14 cellular contexts compared by ENCODE assay signal in the genomic region with DNA sequence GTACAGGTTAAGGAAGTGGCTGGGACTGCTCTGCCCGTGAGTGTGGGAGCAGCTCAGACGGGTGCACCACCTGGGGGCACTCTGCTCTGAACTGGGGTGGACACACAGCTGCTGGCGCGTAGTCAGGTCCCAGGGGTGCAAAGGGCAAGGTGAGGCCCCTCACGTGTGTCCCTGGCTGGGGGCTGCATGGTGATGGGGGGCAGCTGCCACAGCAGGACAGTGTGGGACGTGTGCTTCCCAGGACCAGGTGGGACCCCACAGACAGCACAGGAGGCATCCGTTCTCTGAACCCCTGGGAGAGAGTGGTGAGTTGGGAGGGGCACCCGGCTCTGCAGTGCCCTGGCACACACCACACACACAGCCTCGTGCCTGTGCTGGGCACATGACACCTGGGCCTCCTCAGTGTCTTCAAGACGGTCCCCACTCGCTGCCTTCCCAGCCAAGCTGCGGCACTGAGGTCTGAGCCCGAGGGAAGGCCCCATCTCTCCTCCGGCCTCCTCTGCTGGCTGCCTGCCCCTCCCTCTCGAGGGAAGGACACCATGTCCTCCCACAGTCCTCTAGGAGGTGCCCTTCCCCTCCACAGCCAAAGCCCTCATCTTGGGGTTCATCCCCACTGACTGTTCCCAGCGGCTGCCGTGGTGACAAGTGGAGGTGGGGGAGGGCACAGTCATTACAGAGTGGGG. TPM values are rescaled to one million over a fixed set of nuclear protein-coding genes. Genes with fewer than 3 reads are reported as not detected.
A peak's percentile ranks its signal among the peaks of the same experiment; 100 is the strongest.
DNase-seq lines count a peak whose midpoint lies in the region; ATAC-seq, FAIRE-seq and TF ChIP-seq lines count a peak whose summit lies in the region.
"Had no signal": no experiment of that assay in that cellular context is flagged by ENCODE, and none has a peak within 500 bp of the region (broad histone marks: within the 10 kb centered on the region; RNA-seq: fewer than 3 reads in every experiment).

No MANE protein-coding gene starts in this region.

- in situ Hi-C loops in G401 (cut with HindIII; ENCODE audit: low sequenced_read_pairs), result no loop called here

- no peak overlapping the region for H3T11ph ChIP-seq in H9 (ENCODE audit: low read length)

- no peaks in the 10 kb centered on the region for H3K36me3 ChIP-seq in bronchial epithelial cell (ENCODE audit: control insufficient read depth, insufficient read depth, low read length)

- no peak overlapping the region for H3K18ac ChIP-seq in H9 (ENCODE audit: insufficient read length, low read depth, low read length)

- H3K27ac Mint-ChIP-seq in H9, result no peak overlapping the region
- H3K27ac Mint-ChIP-seq: HFFc6, progenitor cell of endocrine pancreas had no signal

- H3K4me1 ChIP-seq in H9 (ENCODE audit: insufficient read depth, low read length), result no peaks in the 10 kb centered on the region; the same call in 1 of the 2 replicates

- H3K4me1 Mint-ChIP-seq in H9, result peaks cover 5 to 9% of the 10 kb centered on the region in 2 experiments

- no peak overlapping the region for H2AFZ ChIP-seq in H9 (ENCODE audit: low read length)

- peak; percentile 80 for FAIRE-seq in bronchial epithelial cell (lab: Jason Lieb, UNC)

- no peak overlapping the region for H3K4me2 ChIP-seq in H9 (ENCODE audit: insufficient read depth, insufficient read length, low read length)

- no peak overlapping the region for H2BK15ac ChIP-seq in H9 (ENCODE audit: low read depth, low read length)

- H3K9me3 Mint-ChIP-seq in H9, result no peaks in the 10 kb centered on the region
- H3K9me3 Mint-ChIP-seq: HFFc6 had no signal

- no peak overlapping the region for H2AK5ac ChIP-seq in H9 (ENCODE audit: insufficient read length, low read length)

- H2BK5ac ChIP-seq in H9 (ENCODE audit: insufficient read length, low read length), result no peak overlapping the region

- TF ChIP-seq CTCF in H9 (conservative IDR thresholded peaks at IDR 0.05), result peak; percentile 47
- TF ChIP-seq CTCF in bronchial epithelial cell (IDR thresholded peaks at IDR 0.05; ENCODE audit: insufficient read depth, low read length, severe bottlenecking), result no peak

- no peaks in the 10 kb centered on the region for H3K79me2 ChIP-seq in H9 (ENCODE audit: insufficient read depth, low read length)

- no peak overlapping the region for H3K4me3 Mint-ChIP-seq in H9
- H3K4me3 Mint-ChIP-seq: HFFc6 had no signal

- no peak overlapping the region for H3K27ac ChIP-seq in H9 (ENCODE audit: insufficient read length, low read depth, low read length)
- H3K27ac ChIP-seq: RWPE1 had no signal

- H4K91ac ChIP-seq in H9 (ENCODE audit: insufficient read length, low read depth, low read length), result no peak overlapping the region

- ATAC-seq in sciatic nerve (peak; percentile 24), GM21447 (IDR thresholded peaks at IDR 0.05; ENCODE audit: unreplicated experiment) (no peak)

- no peaks in the 10 kb centered on the region for H3K79me1 ChIP-seq in H9 (ENCODE audit: insufficient read depth, low read depth, low read length, poor library complexity, severe bottlenecking)

- no peak overlapping the region for H4K8ac ChIP-seq in H9 (replicated peaks; ENCODE audit: insufficient read length, low read depth, low read length)

- H3K56ac ChIP-seq in H9 (ENCODE audit: insufficient read length, low read depth, low read length), result no peak overlapping the region

- no peaks in the 10 kb centered on the region for H3K27me3 ChIP-seq in H9 (ENCODE audit: insufficient read depth, low read length)
- H3K27me3 ChIP-seq in bronchial epithelial cell (ENCODE audit: control insufficient read depth, insufficient read depth, low read length), result no peaks in the 10 kb centered on the region

- H2BK20ac ChIP-seq in H9 (ENCODE audit: low read depth, low read length, poor library complexity, severe bottlenecking), result no peak overlapping the region

- no CpG with 5 or more reads among the region's 17 CpGs for WGBS in H9 (ENCODE audit: extremely low coverage, insufficient read length, low lambda C conversion rate)

- H3K36me3 Mint-ChIP-seq in H9 (ENCODE audit: insufficient read depth in 1 of 3, low read depth in 3 of 3), result peaks cover 2 to 8% (median 8%) of the 10 kb centered on the region in 3 experiments

- no peak overlapping the region for H2BK12ac ChIP-seq in H9 (ENCODE audit: insufficient read length, low read depth, low read length)

- H3K4me3 ChIP-seq in bronchial epithelial cell (ENCODE audit: low read depth, low read length), result no peak overlapping the region

- no peaks in the 10 kb centered on the region for H4K20me1 ChIP-seq in H9 (ENCODE audit: control insufficient read depth, insufficient read depth, insufficient read length)

- H3K14ac ChIP-seq in H9 (ENCODE audit: insufficient read depth, low read length), result no peak overlapping the region; the same call in 1 of the 2 replicates

- DNase-seq in H9, result no peak
- DNase-seq in activated CD4-positive, alpha-beta T cell treated with anti-CD3 and anti-CD28 coated beads for 48 hours, result peak; percentile 41
- DNase-seq in bronchial epithelial cell (ENCODE audit: low read depth), result no peak
- no peak for DNase-seq in sciatic nerve (ENCODE audit: low spot score)
- DNase-seq in NCI-H146 (lab: John Stamatoyannopoulos, UW), result no peak
- DNase-seq in G401 (ENCODE audit: low spot score), result no peak
- no peak for DNase-seq in NCI-H524 treated with DMSO at 0.1 percent for 48 hours (lab: John Stamatoyannopoulos, UW)
- DNase-seq: HFFc6, left cardiac atrium, NCI-H187 had no signal

- H3K9me3 ChIP-seq in H9 (ENCODE audit: control insufficient read depth, low read depth, low read length), result no peaks in the 10 kb centered on the region

- no peak overlapping the region for H4K5ac ChIP-seq in H9 (ENCODE audit: insufficient read length, low read depth, low read length)

- no peak overlapping the region for H2BK120ac ChIP-seq in H9 (ENCODE audit: low read depth, low read length, poor library complexity, severe bottlenecking)

- no peak overlapping the region for H3K23ac ChIP-seq in H9 (ENCODE audit: insufficient read length, low read depth, low read length)

- intact Hi-C loops in sciatic nerve (cut with DNase I), result no loop called here

- no peak overlapping the region for H3K9ac ChIP-seq in H9 (ENCODE audit: extremely low read depth, insufficient read length, low read length)

- H3K27me3 Mint-ChIP-seq in H9 (ENCODE audit: low read depth), result no peaks in the 10 kb centered on the region
- H3K27me3 Mint-ChIP-seq: progenitor cell of endocrine pancreas had no signal

- no peak overlapping the region for H3K4ac ChIP-seq in H9 (ENCODE audit: low read depth, low read length)

- H3K23me2 ChIP-seq in H9 (ENCODE audit: insufficient read length, low read depth, low read length, poor library complexity, severe bottlenecking), result no peaks in the 10 kb centered on the region

RNA-seq across cellular contexts. Expression of a gene that starts 24.7 kb away (rescaled TPM):
- total RNA-seq in H9 (2021), result 5.9 and 6.4 TPM in 2 replicates
- under 0.01 and 0.13 TPM in 2 replicates for total RNA-seq in bronchial epithelial cell
- total RNA-seq in sciatic nerve, result 0.27 TPM
- total RNA-seq in G401 (2014; rRNA removed; shearing (Covaris generic)), result 0.12 and 0.37 TPM in 2 replicates

RNA-seq across cellular contexts. Expression of a gene that starts 34.1 kb away (rescaled TPM):
- total RNA-seq in H9 (2021) (15.7 and 16.6 TPM in 2 replicates), bronchial epithelial cell (0.38 and 0.79 TPM in 2 replicates), sciatic nerve (4.9 TPM)
- total RNA-seq in G401 (2014; rRNA removed; shearing (Covaris generic)), result 0.37 TPM in 2 replicates

RNA-seq across cellular contexts. Expression of a gene that starts 46.8 kb away (rescaled TPM):
- total RNA-seq in H9 (2021), result 489 and 509 TPM in 2 replicates
- 182 and 374 TPM in 2 replicates for total RNA-seq in bronchial epithelial cell
- 206 TPM for total RNA-seq in sciatic nerve
- total RNA-seq in G401 (2014; rRNA removed; shearing (Covaris generic)), result 182 and 261 TPM in 2 replicates

RNA-seq across cellular contexts. Expression of a gene that starts 47.5 kb away (rescaled TPM):
- total RNA-seq in H9 (2021), result 2.6 and 2.8 TPM in 2 replicates
- total RNA-seq in bronchial epithelial cell, result 3.2 and 4.9 TPM in 2 replicates
- total RNA-seq in sciatic nerve, result 1.3 TPM
- total RNA-seq in G401 (2014; rRNA removed; shearing (Covaris generic)), result 2.4 and 8.3 TPM in 2 replicates

RNA-seq across cellular contexts. Expression of a gene that starts 55.7 kb away (rescaled TPM):
- 2.4 and 3.3 TPM in 2 replicates for total RNA-seq in H9 (2021)
- total RNA-seq in bronchial epithelial cell, result 0.53 and 0.64 TPM in 2 replicates
- total RNA-seq in sciatic nerve, result 5.1 TPM
- total RNA-seq in G401 (2014; rRNA removed; shearing (Covaris generic)), result 2.2 and 7.7 TPM in 2 replicates
- total RNA-seq: cardiac septum had no signal
